9 cellular contexts compared by ENCODE assay signal in the genomic region with DNA sequence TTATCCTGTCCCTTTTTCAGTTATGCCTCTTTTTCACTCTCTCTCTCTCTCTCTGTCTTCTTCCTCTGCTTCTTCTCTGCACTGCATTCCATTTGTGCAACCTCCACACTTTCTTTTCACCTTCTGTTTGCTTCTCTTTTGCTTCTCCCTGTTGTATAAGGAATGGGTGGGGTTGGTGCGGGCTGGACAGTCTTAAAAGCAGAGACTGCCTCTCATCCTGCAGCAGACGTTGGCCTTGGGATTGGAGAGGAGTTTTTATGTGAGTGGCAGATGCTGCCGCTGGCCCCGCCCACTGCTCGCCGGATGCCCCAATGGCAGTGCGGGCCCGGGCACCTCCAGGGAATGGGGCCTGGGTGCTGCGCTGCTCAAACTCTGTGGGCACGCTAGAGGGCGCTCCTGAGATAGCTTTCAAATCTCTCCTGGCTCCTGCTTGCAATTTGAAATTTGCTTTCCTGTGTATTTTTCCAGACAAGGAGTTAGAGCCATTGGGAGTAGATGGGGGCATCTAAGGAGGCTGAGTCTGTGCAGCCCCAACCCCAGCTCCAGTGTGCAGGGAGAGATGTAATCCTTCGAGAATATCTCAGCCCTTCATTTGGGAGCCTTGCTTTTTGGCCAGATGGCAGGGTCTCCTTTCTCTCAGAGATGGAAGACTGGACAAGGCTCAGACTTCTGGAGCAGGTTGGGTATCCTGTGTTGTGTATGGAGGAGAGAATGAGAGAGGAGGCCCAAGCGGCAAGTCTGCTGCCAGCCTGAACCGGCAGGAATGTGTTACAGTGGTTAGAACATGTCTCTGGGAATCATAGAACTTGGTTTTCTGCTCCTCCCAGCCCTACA.
DNase-seq lines count a peak whose midpoint lies in the region; ATAC-seq and TF ChIP-seq lines count a peak whose summit lies in the region.
"Had no signal": no experiment of that assay in that cellular context is flagged by ENCODE, and none has a peak within 500 bp of the region (broad histone marks: within the 10 kb centered on the region; RNA-seq: fewer than 3 reads in every experiment).

No MANE protein-coding gene starts in this region.

- intact Hi-C loops in CD4-positive, alpha-beta T cell (cut with DNase I, micrococcal nuclease): loop anchor here (2.0 kb wide), 1 partner anchor 66 kb away; no protein-coding TSS in a partner anchor
- intact Hi-C loops in activated CD8-positive, alpha-beta T cell treated with anti-CD3 and anti-CD28 coated beads for 36 hours (cut with micrococcal nuclease): no loop called here

- no peaks in the 10 kb centered on the region for H3K27me3 Mint-ChIP-seq in CD4-positive, alpha-beta T cell
- H3K27me3 Mint-ChIP-seq in activated CD8-positive, alpha-beta T cell treated with anti-CD3 and anti-CD28 coated beads for 36 hours: no peaks in the 10 kb centered on the region
- H3K27me3 Mint-ChIP-seq: activated naive CD4-positive, alpha-beta T cell treated with anti-CD3 and anti-CD28 coated beads, Interleukin-2, amount 50 U/mL, for 24 hours had no signal

- H3K27ac ChIP-seq in CD4-positive, alpha-beta T cell (ENCODE audit: low read depth, low read length): no peak overlapping the region

- POLR2A ChIA-PET in CD4-positive, alpha-beta T cell (lab: Charles Lee): no interaction called here
- POLR2A ChIA-PET in activated CD8-positive, alpha-beta T cell treated with anti-CD3 and anti-CD28 coated beads for 36 hours (lab: Charles Lee): interaction anchor here (0.6 kb wide), 1 partner anchor 9 kb away, joined by 3 read pairs; no protein-coding TSS in a partner anchor

- CTCF ChIA-PET in CD4-positive, alpha-beta T cell (lab: Charles Lee): interaction anchor here (0.9 to 1.4 kb wide), 4 partner anchors 9 to 104 kb away, joined by 3 to 4 read pairs (median 3); no protein-coding TSS in a partner anchor
- CTCF ChIA-PET in activated CD8-positive, alpha-beta T cell treated with anti-CD3 and anti-CD28 coated beads for 36 hours (lab: Charles Lee): interaction anchor here (0.6 to 3.3 kb wide), 17 partner anchors 9 to 214 kb away, joined by 3 to 21 read pairs (median 3); no protein-coding TSS in a partner anchor

- H3K9me3 Mint-ChIP-seq in CD4-positive, alpha-beta T cell: no peaks in the 10 kb centered on the region
- H3K9me3 Mint-ChIP-seq in activated CD8-positive, alpha-beta T cell treated with anti-CD3 and anti-CD28 coated beads for 36 hours: no peaks in the 10 kb centered on the region
- H3K9me3 Mint-ChIP-seq: activated naive CD4-positive, alpha-beta T cell treated with anti-CD3 and anti-CD28 coated beads, Interleukin-2, amount 50 U/mL, for 24 hours had no signal

- H3K4me1 Mint-ChIP-seq in CD4-positive, alpha-beta T cell (ENCODE audit: low read depth): peaks cover 6% of the 10 kb centered on the region
- peaks cover 8% of the 10 kb centered on the region for H3K4me1 Mint-ChIP-seq in activated CD8-positive, alpha-beta T cell treated with anti-CD3 and anti-CD28 coated beads for 36 hours (ENCODE audit: low read depth)

- no peaks in the 10 kb centered on the region for H3K27me3 ChIP-seq in CD4-positive, alpha-beta T cell (ENCODE audit: control insufficient read depth, insufficient read depth, low read length)

- H3K4me3 Mint-ChIP-seq in CD4-positive, alpha-beta T cell: no peak overlapping the region
- no peak overlapping the region for H3K4me3 Mint-ChIP-seq in activated CD8-positive, alpha-beta T cell treated with anti-CD3 and anti-CD28 coated beads for 36 hours
- H3K4me3 Mint-ChIP-seq: activated naive CD4-positive, alpha-beta T cell treated with anti-CD3 and anti-CD28 coated beads, Interleukin-2, amount 50 U/mL, for 24 hours had no signal

- H3K27ac Mint-ChIP-seq in CD4-positive, alpha-beta T cell: no peak overlapping the region
- no peak overlapping the region for H3K27ac Mint-ChIP-seq in activated CD8-positive, alpha-beta T cell treated with anti-CD3 and anti-CD28 coated beads for 36 hours
- H3K27ac Mint-ChIP-seq: activated naive CD4-positive, alpha-beta T cell treated with anti-CD3 and anti-CD28 coated beads, Interleukin-2, amount 50 U/mL, for 24 hours had no signal

- TF ChIP-seq CTCF in CD4-positive, alpha-beta T cell (IDR thresholded peaks at IDR 0.05): peak; percentile 85
- peak; percentile 98 for TF ChIP-seq CTCF in activated CD8-positive, alpha-beta T cell treated with anti-CD3 and anti-CD28 coated beads for 36 hours (IDR thresholded peaks at IDR 0.05)

- H3K9me3 ChIP-seq in CD4-positive, alpha-beta T cell (ENCODE audit: control insufficient read depth, low read length): no peaks in the 10 kb centered on the region

- H3K36me3 Mint-ChIP-seq in CD4-positive, alpha-beta T cell (ENCODE audit: low read depth): no peaks in the 10 kb centered on the region
- no peaks in the 10 kb centered on the region for H3K36me3 Mint-ChIP-seq in activated CD8-positive, alpha-beta T cell treated with anti-CD3 and anti-CD28 coated beads for 36 hours (ENCODE audit: low read depth)
- H3K36me3 Mint-ChIP-seq: activated naive CD4-positive, alpha-beta T cell treated with anti-CD3 and anti-CD28 coated beads, Interleukin-2, amount 50 U/mL, for 24 hours had no signal

- peak; percentile 99 for ATAC-seq in CD4-positive, alpha-beta T cell (ENCODE audit: poor library complexity)
- ATAC-seq in GM19397 (IDR thresholded peaks at IDR 0.05; ENCODE audit: unreplicated experiment) (peak; percentile 87), HG03565 (IDR thresholded peaks at IDR 0.05; ENCODE audit: unreplicated experiment) (peak; percentile 59)
- peak; percentile 100 for ATAC-seq in activated CD8-positive, alpha-beta T cell treated with anti-CD3 and anti-CD28 coated beads for 36 hours

- peak; percentile 35 to 61 (median 47) for DNase-seq in CD4-positive, alpha-beta T cell
- peak; percentile 93 for DNase-seq in NCI-H82 treated with DMSO at 0.1 percent for 48 hours (lab: John Stamatoyannopoulos, UW; ENCODE audit: unreplicated experiment)
- DNase-seq in activated CD8-positive, alpha-beta T cell treated with anti-CD3 and anti-CD28 coated beads for 36 hours: peak; percentile 86
- DNase-seq in effector CD8-positive, alpha-beta T cell (lab: John Stamatoyannopoulos, UW): peak; percentile 28
- DNase-seq in medulla oblongata (ENCODE audit: extremely low spot score): peak; percentile 93
- DNase-seq in stimulated activated CD8-positive, alpha-beta memory T cell treated with anti-CD3 and anti-CD28 coated beads, Interleukin-15, amount 100 ng/mL, for 48 hours (ENCODE audit: low read depth in 2 of 2): peak; percentile 59 to 67

Comparison
In these comparisons a context has a peak if more than half of its experiments do, and no peak if none do; other contexts are left out.
1. DNase-seq: peak in every context shown above with its lines; median percentile 93 in NCI-H82 treated with DMSO at 0.1 percent for 48 hours; 93 in medulla oblongata; 86 in activated CD8-positive, alpha-beta T cell treated with anti-CD3 and anti-CD28 coated beads for 36 hours; 63 in stimulated activated CD8-positive, alpha-beta memory T cell treated with anti-CD3 and anti-CD28 coated beads, Interleukin-15, amount 100 ng/mL, for 48 hours; 47 in CD4-positive, alpha-beta T cell; 28 in effector CD8-positive, alpha-beta T cell.